ENCODE assay signal across 8 cellular contexts in the genomic region with DNA sequence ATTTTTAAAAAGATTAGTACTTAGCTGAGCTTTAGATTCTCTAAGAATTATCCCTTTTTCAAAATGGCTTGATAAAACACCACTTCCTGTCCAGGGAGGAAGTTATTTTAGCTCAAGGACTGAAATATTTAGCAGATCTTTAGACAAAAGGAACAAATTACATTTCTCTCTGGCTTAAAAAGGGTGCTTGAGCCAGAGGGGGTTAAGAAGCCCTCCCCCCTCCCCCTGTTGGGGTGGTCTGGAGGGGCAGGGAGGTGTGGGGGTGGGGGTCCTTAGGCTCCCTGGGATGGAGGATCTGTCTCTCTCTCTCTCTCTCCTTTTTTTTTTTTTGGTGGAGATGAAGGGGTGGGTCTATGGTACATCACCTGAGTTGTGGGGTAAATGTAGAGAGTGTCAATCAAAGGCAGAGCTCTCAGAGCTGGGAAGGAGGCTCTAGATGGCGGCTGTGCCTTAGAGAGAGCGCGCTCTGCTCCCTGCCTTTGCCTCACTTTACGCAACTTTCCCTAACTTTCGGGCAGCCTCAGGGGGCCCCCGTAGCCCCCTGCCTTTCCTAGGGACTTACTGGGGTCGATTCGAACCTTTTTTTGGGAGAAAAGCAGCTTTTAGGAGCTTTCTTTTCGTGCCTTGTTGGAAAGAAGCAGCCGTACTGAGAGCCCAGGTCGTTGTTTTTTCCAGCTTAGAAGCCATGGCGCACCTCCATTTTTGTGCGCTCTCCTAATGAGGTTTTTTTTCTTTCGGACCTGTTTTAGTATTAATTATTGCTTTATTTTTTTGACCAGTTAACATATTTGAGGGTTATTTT.
DNase-seq lines count a peak whose midpoint lies in the region; ATAC-seq and FAIRE-seq lines count a peak whose summit lies in the region.

TSS of gene CHD2 (plus strand) at position 415 of the 802 bp plus-strand sequence. CDS start 914 bp downstream, outside the sequence.

- peaks cover 5% of the 10 kb centered on the region for H3K4me1 ChIP-seq in BLaER1

- H4K20me1 ChIP-seq in BLaER1: peaks cover 38% of the 10 kb centered on the region

- DNase-seq in GM19239 (ENCODE audit: insufficient read length, low spot score) (peak; percentile 39), NCI-H446 treated with DMSO at 0.1 percent for 48 hours (lab: John Stamatoyannopoulos, UW) (peak; percentile 88)
- peak; percentile 52 for DNase-seq in activated CD4-positive, CD25-positive, alpha-beta regulatory T cell treated with anti-CD3 and anti-CD28 coated beads, Interleukin-2, amount 50 U/mL, for 16 hours (ENCODE audit: low read depth, low spot score)
- peak; percentile 59 to 66 for DNase-seq in stimulated activated CD4-positive, alpha-beta T cell treated with anti-CD3 and anti-CD28 coated beads, Interleukin-2, amount 100 ng/mL, for 24 hours

- ATAC-seq in HG03432 (IDR thresholded peaks at IDR 0.05; ENCODE audit: unreplicated experiment): peak; percentile 68

- peak within 1 kb of the TSS; percentile 72 for H3K4me3 ChIP-seq in BLaER1

- peak within 1 kb of the TSS; percentile 93 for H3K4me2 ChIP-seq in BLaER1

- FAIRE-seq in GM19239 (lab: Jason Lieb, UNC): peak; percentile 91

- H3K27ac ChIP-seq in BLaER1 (peak within 1 kb of the TSS; percentile 99), cingulate gyrus (ENCODE audit: low read depth, low read length) (peak within 1 kb of the TSS; percentile 97), layer of hippocampus (ENCODE audit: low read depth, low read length) (peak within 1 kb of the TSS; percentile 96)

- no peaks in the 10 kb centered on the region; the same call in 1 of the 2 replicates for H3K9me3 ChIP-seq in BLaER1

- peak within 1 kb of the TSS; percentile 99 for H3K9ac ChIP-seq in BLaER1

- H3K36me3 ChIP-seq in BLaER1: peaks cover 32% of the 10 kb centered on the region

- H3K27me3 ChIP-seq in BLaER1: no peaks in the 10 kb centered on the region
- no peaks in the 10 kb centered on the region for H3K27me3 ChIP-seq in layer of hippocampus (ENCODE audit: control insufficient read depth, insufficient read depth, low read length)

Comparison
In these comparisons a context has a peak if more than half of its experiments do, and no peak if none do; other contexts are left out.
1. Peak in every context shown above with its lines: DNase-seq, ATAC-seq, H3K4me3 ChIP-seq and H3K27ac ChIP-seq.